Comparison of ENCODE assay signal across 17 cellular contexts in the genomic region with DNA sequence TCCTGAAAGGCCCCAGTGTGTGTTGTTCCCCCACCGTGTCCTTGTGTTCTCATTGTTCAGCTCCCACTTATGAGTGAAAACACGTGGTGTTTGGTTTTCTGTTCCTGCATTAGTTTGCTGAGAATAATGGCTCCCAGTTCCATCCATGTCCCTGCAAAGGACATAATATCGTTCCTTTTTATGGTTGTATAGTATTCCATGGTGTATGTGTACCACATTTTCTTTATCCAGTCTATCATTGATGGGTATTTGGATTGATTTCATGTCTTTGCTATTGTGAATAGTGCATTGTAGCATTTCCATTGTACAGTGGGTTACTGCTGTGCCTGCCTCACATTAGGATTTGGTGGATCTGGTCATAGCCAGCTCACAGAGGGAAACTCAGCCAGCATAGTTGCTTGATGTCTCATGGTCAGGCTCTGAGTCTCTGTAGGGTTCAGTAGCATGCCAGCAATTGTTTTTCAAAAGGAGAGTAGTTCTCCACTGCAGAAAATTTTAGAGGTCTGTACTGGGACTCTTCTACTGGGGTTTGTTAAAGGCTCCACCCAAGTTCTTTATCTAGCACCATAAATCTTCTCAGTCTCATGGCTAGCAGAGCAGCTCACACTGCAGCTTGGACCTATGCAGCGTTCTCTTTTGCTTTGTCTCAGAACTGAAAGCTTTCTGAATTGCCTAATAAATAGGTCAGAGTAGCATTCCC. TPM values are rescaled to one million over a fixed set of nuclear protein-coding genes. Genes with fewer than 3 reads are reported as not detected.
DNase-seq lines count a peak whose midpoint lies in the region; ATAC-seq, FAIRE-seq and TF ChIP-seq lines count a peak whose summit lies in the region.
"Had no signal": no experiment of that assay in that cellular context is flagged by ENCODE, and none has a peak within 500 bp of the region (broad histone marks: within the 10 kb centered on the region; RNA-seq: fewer than 3 reads in every experiment).

No MANE protein-coding gene starts in this region.

- no peak overlapping the region for H3K27ac Mint-ChIP-seq in glutamatergic neuron (ENCODE audit: unreplicated experiment)
- H3K27ac Mint-ChIP-seq: activated CD8-positive, alpha-beta T cell treated with anti-CD3 and anti-CD28 coated beads for 36 hours had no signal

- H3K9me3 ChIP-seq in SK-N-SH (no peaks in the 10 kb centered on the region), osteoblast (ENCODE audit: low read depth, low read length) (no peaks in the 10 kb centered on the region)
- H3K9me3 ChIP-seq: psoas muscle had no signal

- H3K27ac ChIP-seq in SK-N-SH (ENCODE audit: low read depth in 2 of 2, low read length in 1 of 2) = no peak overlapping the region
- no peak overlapping the region for H3K27ac ChIP-seq in osteoblast (ENCODE audit: low read depth, low read length)
- H3K27ac ChIP-seq: 22Rv1, psoas muscle, suprapubic skin had no signal

- no peak for TF ChIP-seq RAD21 in SK-N-SH (IDR thresholded peaks at IDR 0.05; ENCODE audit: low read length)

- H3K4me2 ChIP-seq in SK-N-SH (no peak overlapping the region), osteoblast (ENCODE audit: insufficient read depth, low read length) (peak overlapping the region; percentile 37)

- POLR2A ChIA-PET in SK-N-SH (lab: Yijun Ruan, JAX) = no interaction called here

- H3K79me2 ChIP-seq in SK-N-SH (ENCODE audit: insufficient read depth) (no peaks in the 10 kb centered on the region), osteoblast (ENCODE audit: insufficient read depth, low read length) (no peaks in the 10 kb centered on the region)

- ATAC-seq in SK-N-SH treated with all-trans-retinoic acid at 6 μM for 48 hours = no peak
- ATAC-seq: activated CD8-positive, alpha-beta T cell treated with anti-CD3 and anti-CD28 coated beads for 36 hours; left lobe of liver; psoas muscle had no signal

- H4K20me1 ChIP-seq in SK-N-SH (ENCODE audit: insufficient read depth) (no peaks in the 10 kb centered on the region), osteoblast (ENCODE audit: insufficient read depth, low read length) (no peaks in the 10 kb centered on the region)

- H3K4me3 ChIP-seq in SK-N-SH (ENCODE audit: low read depth in 2 of 2, low read length in 1 of 2) (no peak overlapping the region), epithelial cell of esophagus (ENCODE audit: low read length) (no peak overlapping the region), osteoblast (ENCODE audit: insufficient read depth, low read length) (no peak overlapping the region)
- H3K4me3 ChIP-seq: psoas muscle, suprapubic skin had no signal

- no peaks in the 10 kb centered on the region for H3F3A ChIP-seq in SK-N-SH (replicated peaks; ENCODE audit: insufficient read depth)

- CTCF ChIA-PET in SK-N-SH (lab: Yijun Ruan, JAX) = interaction anchor here (5.1 kb wide), 1 partner anchor 8 kb away, joined by 31 read pairs; no protein-coding TSS in a partner anchor

- 24% methylated on average over 4 of the region's 4 CpGs for WGBS in SK-N-SH (ENCODE audit: low lambda C conversion rate)

- H3K36me3 Mint-ChIP-seq in glutamatergic neuron (ENCODE audit: unreplicated experiment) = peaks cover 25% of the 10 kb centered on the region

- no peak overlapping the region for H2AFZ ChIP-seq in SK-N-SH (ENCODE audit: low read depth)
- no peak overlapping the region for H2AFZ ChIP-seq in osteoblast (ENCODE audit: low read length)

- H3K9ac ChIP-seq in SK-N-SH = no peak overlapping the region

- peaks cover 5% of the 10 kb centered on the region for H3K27me3 Mint-ChIP-seq in glutamatergic neuron (ENCODE audit: unreplicated experiment)

- peaks cover 7% of the 10 kb centered on the region for H3K9me3 Mint-ChIP-seq in glutamatergic neuron (ENCODE audit: unreplicated experiment)

- H3K27me3 ChIP-seq in SK-N-SH (ENCODE audit: insufficient read depth) = no peaks in the 10 kb centered on the region
- peaks cover 2% of the 10 kb centered on the region for H3K27me3 ChIP-seq in osteoblast (ENCODE audit: insufficient read depth, low read length)
- H3K27me3 ChIP-seq: suprapubic skin had no signal

- no peaks in the 10 kb centered on the region for H3K9me2 ChIP-seq in SK-N-SH

- DNase-seq in SK-N-SH (no peak), RKO (ENCODE audit: low spot score) (peak; percentile 34), epithelial cell of esophagus (ENCODE audit: low read depth) (peak; percentile 37), osteoblast (ENCODE audit: insufficient read length, low spot score, missing footprints) (peak; percentile 92), glutamatergic neuron (no peak), urothelium cell line (ENCODE audit: low spot score) (no peak)
- DNase-seq in stimulated activated CD4-positive, alpha-beta T cell treated with anti-CD3 and anti-CD28 coated beads, Interleukin-2, amount 100 ng/mL, for 48 hours = no peak
- DNase-seq: activated CD8-positive, alpha-beta T cell treated with anti-CD3 and anti-CD28 coated beads for 36 hours; hippocampal formation; NCI-H187 treated with DMSO at 0.1 percent for 48 hours; NCI-H526; psoas muscle had no signal

- H3K4me3 Mint-ChIP-seq in glutamatergic neuron (ENCODE audit: unreplicated experiment) = no peak overlapping the region
- H3K4me3 Mint-ChIP-seq: activated CD8-positive, alpha-beta T cell treated with anti-CD3 and anti-CD28 coated beads for 36 hours had no signal

- H3K4me1 ChIP-seq in SK-N-SH (ENCODE audit: control insufficient read depth in 1 of 2, insufficient read depth in 2 of 2, low read depth in 1 of 2, low read length in 1 of 2) (no peaks in the 10 kb centered on the region), osteoblast (ENCODE audit: insufficient read depth, low read length) (peaks cover 4% of the 10 kb centered on the region)
- H3K4me1 ChIP-seq: psoas muscle, suprapubic skin had no signal

- FAIRE-seq in urothelium cell line (lab: Jason Lieb, UNC) = no peak

- TF ChIP-seq EP300 in SK-N-SH (IDR thresholded peaks at IDR 0.05; ENCODE audit: borderline replicate concordance in 1 of 2, low read depth in 1 of 2, low read length in 1 of 2) = no peak

- H3K4me1 Mint-ChIP-seq in glutamatergic neuron (ENCODE audit: low read depth, unreplicated experiment) = no peaks in the 10 kb centered on the region

- TF ChIP-seq CTCF in SK-N-SH (IDR thresholded peaks at IDR 0.05) = no peak
- no peak for TF ChIP-seq CTCF in epithelial cell of esophagus (IDR thresholded peaks at IDR 0.05; ENCODE audit: insufficient read depth, low read depth, low read length, missing control alignments)
- no peak for TF ChIP-seq CTCF in osteoblast (IDR thresholded peaks at IDR 0.05; ENCODE audit: extremely low read depth, low read depth, low read length)
- no peak for TF ChIP-seq CTCF in glutamatergic neuron (IDR thresholded peaks at IDR 0.05; ENCODE audit: partially characterized antibody, unreplicated experiment)

- H3K36me3 ChIP-seq in SK-N-SH (replicated peaks in 1 of 2; ENCODE audit: control insufficient read depth in 1 of 2, insufficient read depth in 2 of 2, low read length in 1 of 2) = no peaks in the 10 kb centered on the region
- H3K36me3 ChIP-seq in osteoblast (ENCODE audit: insufficient read depth, low read length) = no peaks in the 10 kb centered on the region
- H3K36me3 ChIP-seq: suprapubic skin had no signal

TF ChIP-seq in SK-N-SH, 30 proteins besides CTCF, POLR2A, EP300 and RAD21:
- 0 out of 2 replicates have a peak, but pooled peaks have one; percentile 18 for TF ChIP-seq FOSL2 (IDR thresholded peaks at IDR 0.05; ENCODE audit: borderline replicate concordance, low read depth)
- no peak for TF ChIP-seq YY1 (IDR thresholded peaks at IDR 0.05; ENCODE audit: low read depth)

TF ChIP-seq in SK-N-SH treated with all-trans-retinoic acid at 6 μM for 48 hours, 23 proteins besides CTCF, POLR2A, EP300 and RAD21 (continues in another document):
- TF ChIP-seq CSDC2 (CRISPR knock-in tag; IDR thresholded peaks at IDR 0.05) (no peak), PPARA (CRISPR knock-in tag; IDR thresholded peaks at IDR 0.05; ENCODE audit: borderline replicate concordance) (no peak), TOX (CRISPR knock-in tag; IDR thresholded peaks at IDR 0.05; ENCODE audit: borderline replicate concordance) (no peak), ZC3H10 (CRISPR knock-in tag; IDR thresholded peaks at IDR 0.05) (no peak)
- TF ChIP-seq, protein P1, sequence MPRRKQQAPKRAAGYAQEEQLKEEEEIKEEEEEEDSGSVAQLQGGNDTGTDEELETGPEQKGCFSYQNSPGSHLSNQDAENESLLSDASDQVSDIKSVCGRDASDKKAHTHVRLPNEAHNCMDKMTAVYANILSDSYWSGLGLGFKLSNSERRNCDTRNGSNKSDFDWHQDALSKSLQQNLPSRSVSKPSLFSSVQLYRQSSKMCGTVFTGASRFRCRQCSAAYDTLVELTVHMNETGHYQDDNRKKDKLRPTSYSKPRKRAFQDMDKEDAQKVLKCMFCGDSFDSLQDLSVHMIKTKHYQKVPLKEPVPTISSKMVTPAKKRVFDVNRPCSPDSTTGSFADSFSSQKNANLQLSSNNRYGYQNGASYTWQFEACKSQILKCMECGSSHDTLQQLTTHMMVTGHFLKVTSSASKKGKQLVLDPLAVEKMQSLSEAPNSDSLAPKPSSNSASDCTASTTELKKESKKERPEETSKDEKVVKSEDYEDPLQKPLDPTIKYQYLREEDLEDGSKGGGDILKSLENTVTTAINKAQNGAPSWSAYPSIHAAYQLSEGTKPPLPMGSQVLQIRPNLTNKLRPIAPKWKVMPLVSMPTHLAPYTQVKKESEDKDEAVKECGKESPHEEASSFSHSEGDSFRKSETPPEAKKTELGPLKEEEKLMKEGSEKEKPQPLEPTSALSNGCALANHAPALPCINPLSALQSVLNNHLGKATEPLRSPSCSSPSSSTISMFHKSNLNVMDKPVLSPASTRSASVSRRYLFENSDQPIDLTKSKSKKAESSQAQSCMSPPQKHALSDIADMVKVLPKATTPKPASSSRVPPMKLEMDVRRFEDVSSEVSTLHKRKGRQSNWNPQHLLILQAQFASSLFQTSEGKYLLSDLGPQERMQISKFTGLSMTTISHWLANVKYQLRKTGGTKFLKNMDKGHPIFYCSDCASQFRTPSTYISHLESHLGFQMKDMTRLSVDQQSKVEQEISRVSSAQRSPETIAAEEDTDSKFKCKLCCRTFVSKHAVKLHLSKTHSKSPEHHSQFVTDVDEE (CRISPR knock-in tag; IDR thresholded peaks at IDR 0.05) = no peak

RNA-seq across cellular contexts. Expression of a gene that starts 41.0 kb away (rescaled TPM):
- not detected in 2 replicates for polyA plus RNA-seq in SK-N-SH (2012; rRNA removed)
- not detected in 2 replicates for polyA plus RNA-seq in SK-N-SH (2012; cell fraction: cytosol; rRNA removed)
- not detected in 2 replicates for polyA plus RNA-seq in SK-N-SH (2012; cell fraction: nucleus; rRNA removed)
- total RNA-seq in osteoblast = 1.8 and 3.6 TPM in 2 replicates
- total RNA-seq in glutamatergic neuron (ENCODE audit: unreplicated experiment) = 0.15 TPM
- total RNA-seq: myocyte had no signal

Comparison
In these comparisons a context has a peak if more than half of its experiments do, and no peak if none do; other contexts are left out.
1. DNase-seq: peak in RKO (single experiment), epithelial cell of esophagus (single experiment) and osteoblast (single experiment); none in SK-N-SH (single experiment), stimulated activated CD4-positive, alpha-beta T cell treated with anti-CD3 and anti-CD28 coated beads, Interleukin-2, amount 100 ng/mL, for 48 hours (0 of 2), glutamatergic neuron (single experiment) and urothelium cell line (single experiment).